22 cellular contexts compared by ENCODE assay signal in genomic region chr17:61058066-61058465, GRCh38.
"Had no signal": no experiment of that assay in that cellular context is flagged by ENCODE, and none has a peak within 500 bp of the region (broad histone marks: within the 10 kb centered on the region; RNA-seq: fewer than 3 reads in every experiment).

No MANE protein-coding gene starts in this region.

- H3K36me3 ChIP-seq: adrenal gland, gastrocnemius medialis, ovary, right lobe of liver, transverse colon had no signal

- H3K4me1 ChIP-seq: adrenal gland, gastrocnemius medialis, right lobe of liver, transverse colon had no signal

- FAIRE-seq: keratinocyte had no signal

- H3K4me3 ChIP-seq: adrenal gland, gastrocnemius medialis, hepatocyte, ovary, right lobe of liver, transverse colon had no signal

- H3K79me2 ChIP-seq: hepatocyte had no signal

- H3K27ac ChIP-seq: adrenal gland, gastrocnemius medialis, hepatocyte, ovary, right lobe of liver, transverse colon had no signal

- ATAC-seq: gastrocnemius medialis; naive thymus-derived CD4-positive, alpha-beta T cell; right lobe of liver had no signal

- H3K4me2 ChIP-seq: hepatocyte had no signal

- H3K9me3 ChIP-seq: adrenal gland, gastrocnemius medialis, ovary, right lobe of liver, transverse colon had no signal

- DNase-seq: activated CD4-positive, alpha-beta T cell treated with anti-CD3 and anti-CD28 coated beads for 4 hours; activated CD4-positive, alpha-beta T cell treated with anti-CD3 and anti-CD28 coated beads, Interleukin-2, amount 50 U/mL, for 48 hours; activated CD4-positive, CD25-positive, alpha-beta regulatory T cell; activated CD8-positive, alpha-beta memory T cell treated with anti-CD3 and anti-CD28 coated beads for 24 hours; activated effector memory CD4-positive, alpha-beta T cell treated with Interleukin-2 at 50 U/mL for 16 hours; activated naive CD4-positive, alpha-beta T cell treated with anti-CD3 and anti-CD28 coated beads for 36 hours; activated naive CD8-positive, alpha-beta T cell treated with anti-CD3 and anti-CD28 coated beads for 36 hours; adrenal gland; aorta; cortex of kidney; effector memory CD8-positive, alpha-beta T cell; erythroblast; gastrocnemius medialis; midbrain; naive thymus-derived CD4-positive, alpha-beta T cell; ovary; right lobe of liver; stimulated activated CD4-positive, alpha-beta T cell treated with anti-CD3 and anti-CD28 coated beads, Interleukin-2, amount 100 ng/mL, for 48 hours; stimulated activated naive CD4-positive, alpha-beta T cell treated with Interleukin-2 at 50 U/mL for 16 hours; transverse colon had no signal

- H2AFZ ChIP-seq: hepatocyte had no signal

- H3K27me3 ChIP-seq: adrenal gland, gastrocnemius medialis, hepatocyte, ovary, right lobe of liver, transverse colon had no signal
